In the genomic region with DNA sequence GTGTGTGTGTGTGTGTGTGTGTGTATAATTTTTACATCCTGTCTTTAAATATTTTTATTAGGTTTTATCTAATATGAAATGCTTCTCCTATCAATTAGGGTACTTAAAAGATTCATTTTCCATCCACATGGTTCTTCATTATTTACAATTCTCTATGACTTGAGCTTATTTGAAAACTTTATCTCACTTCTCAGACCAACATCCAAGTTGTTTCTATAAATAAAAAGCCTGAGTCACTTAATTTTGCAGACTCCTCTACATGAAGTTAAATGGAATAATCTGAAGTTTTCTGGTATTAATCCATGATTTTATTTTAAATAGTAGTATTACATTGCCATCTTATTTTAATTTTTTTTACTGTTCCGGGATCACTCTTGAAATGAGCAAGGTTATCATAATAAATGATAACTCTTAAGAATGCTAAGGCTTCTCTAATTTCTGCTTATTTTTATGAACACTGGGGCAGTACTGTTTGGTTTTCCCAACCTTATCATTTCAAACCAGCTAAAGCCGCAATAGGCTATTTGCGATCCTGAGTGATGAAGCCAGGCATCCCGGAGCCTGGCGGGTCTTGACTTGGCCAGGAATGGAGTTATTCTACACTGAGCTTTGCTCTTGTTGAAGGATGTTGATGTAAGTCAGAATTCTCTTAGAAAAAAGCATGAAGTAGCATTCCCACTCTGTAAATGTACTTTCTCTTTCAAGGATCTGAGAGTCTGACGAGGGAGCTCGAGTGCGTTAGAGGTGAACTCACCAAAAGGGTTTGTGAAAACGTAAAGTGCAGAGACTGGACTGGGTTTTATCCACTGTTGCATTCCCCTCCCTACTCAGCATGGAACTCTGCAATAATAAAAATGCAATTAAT, we compare ENCODE assay signal across 20 cellular contexts.
DNase-seq lines count a peak whose midpoint lies in the region; ATAC-seq and TF ChIP-seq lines count a peak whose summit lies in the region.
"Had no signal": no experiment of that assay in that cellular context is flagged by ENCODE, and none has a peak within 500 bp of the region (broad histone marks: within the 10 kb centered on the region; RNA-seq: fewer than 3 reads in every experiment).

No MANE protein-coding gene starts in this region.

- H3K9ac ChIP-seq in fibroblast of lung (ENCODE audit: insufficient read depth, low read length) (no peak overlapping the region), smooth muscle cell (ENCODE audit: low read depth) (no peak overlapping the region)

- no peak overlapping the region for H3K4me3 Mint-ChIP-seq in stimulated activated memory B cell treated with anti-CD40 and anti-IgM and Interleukin-4, amounts not matched to agents 10 μg/mL and 1 μg/mL and 100 μg/mL, for 72 hours
- H3K4me3 Mint-ChIP-seq: CD4-positive, alpha-beta memory T cell had no signal

- H3K79me2 ChIP-seq in fibroblast of lung (ENCODE audit: control insufficient read depth, insufficient read depth, low read length): no peaks in the 10 kb centered on the region
- no peaks in the 10 kb centered on the region for H3K79me2 ChIP-seq in smooth muscle cell (ENCODE audit: low read depth)

- WGBS in smooth muscle cell (ENCODE audit: low lambda C conversion rate): 46% methylated on average over 9 of the region's 9 CpGs

- H3K4me1 Mint-ChIP-seq in stimulated activated memory B cell treated with anti-CD40 and anti-IgM and Interleukin-4, amounts not matched to agents 10 μg/mL and 1 μg/mL and 100 μg/mL, for 72 hours: no peaks in the 10 kb centered on the region
- H3K4me1 Mint-ChIP-seq: CD4-positive, alpha-beta memory T cell had no signal

- H4K20me1 ChIP-seq in fibroblast of lung (ENCODE audit: control insufficient read depth, extremely low read depth, insufficient read depth, low read length) (no peaks in the 10 kb centered on the region), smooth muscle cell (ENCODE audit: low read depth) (no peaks in the 10 kb centered on the region)

- H3K9me3 ChIP-seq in fibroblast of lung (ENCODE audit: control insufficient read depth, insufficient read depth, low read depth, low read length) (no peaks in the 10 kb centered on the region), smooth muscle cell (replicated peaks; ENCODE audit: low read depth) (no peaks in the 10 kb centered on the region)
- H3K9me3 ChIP-seq: BE2C had no signal

- ATAC-seq in SK-N-SH treated with all-trans-retinoic acid at 6 μM for 48 hours (peak; percentile 8; the same call in 1 of the 3 replicates), HG03139 (IDR thresholded peaks at IDR 0.05; ENCODE audit: unreplicated experiment) (no peak), HG02588 (IDR thresholded peaks at IDR 0.05; ENCODE audit: unreplicated experiment) (no peak)
- ATAC-seq in stimulated activated memory B cell treated with anti-CD40 and anti-IgM and Interleukin-4, amounts not matched to agents 10 μg/mL and 1 μg/mL and 100 μg/mL, for 72 hours: no peak
- ATAC-seq: Panc1 had no signal

- no peaks in the 10 kb centered on the region for H3K4me1 ChIP-seq in fibroblast of lung (ENCODE audit: control insufficient read depth, extremely low read depth, insufficient read depth, low read length)
- H3K4me1 ChIP-seq in smooth muscle cell (ENCODE audit: low read depth): no peaks in the 10 kb centered on the region
- H3K4me1 ChIP-seq: BE2C had no signal

- H2AFZ ChIP-seq in fibroblast of lung (ENCODE audit: low read length): peak overlapping the region; percentile 27
- no peak overlapping the region for H2AFZ ChIP-seq in smooth muscle cell (ENCODE audit: low read depth)

- H3F3A ChIP-seq in smooth muscle cell (ENCODE audit: low read depth): peaks cover 2% of the 10 kb centered on the region

- H3K36me3 ChIP-seq in fibroblast of lung (ENCODE audit: control insufficient read depth, insufficient read depth, low read length) (no peaks in the 10 kb centered on the region), smooth muscle cell (ENCODE audit: low read depth) (no peaks in the 10 kb centered on the region)
- H3K36me3 ChIP-seq: BE2C had no signal

- H3K27ac Mint-ChIP-seq in stimulated activated memory B cell treated with anti-CD40 and anti-IgM and Interleukin-4, amounts not matched to agents 10 μg/mL and 1 μg/mL and 100 μg/mL, for 72 hours: no peak overlapping the region
- H3K27ac Mint-ChIP-seq: CD4-positive, alpha-beta memory T cell had no signal

- no peaks in the 10 kb centered on the region for H3K9me3 Mint-ChIP-seq in stimulated activated memory B cell treated with anti-CD40 and anti-IgM and Interleukin-4, amounts not matched to agents 10 μg/mL and 1 μg/mL and 100 μg/mL, for 72 hours

- H3K4me2 ChIP-seq in fibroblast of lung (ENCODE audit: extremely low read depth, insufficient read depth, low read length) (peak overlapping the region; percentile 77), smooth muscle cell (peak overlapping the region; percentile 80)

- peak; percentile 29 for DNase-seq in EH (ENCODE audit: low read depth)
- peak; percentile 35 for DNase-seq in fibroblast of lung (ENCODE audit: low read depth in 2 of 2)
- DNase-seq in smooth muscle cell (lab: John Stamatoyannopoulos, UW; ENCODE audit: unreplicated experiment): no peak
- no peak for DNase-seq in NK-92 treated with Interleukin-12 subunit alpha and Interleukin-12 subunit beta, amount 100 ng/mL, for 24 hours (lab: John Stamatoyannopoulos, UW)
- DNase-seq: ACHN; BE2C; CD4-positive, alpha-beta memory T cell; DMS79; GDM1; KBM-7; NCI-H1092 treated with DMSO at 0.1 percent for 48 hours; NCI-H1694; NCI-H446 treated with DMSO at 0.1 percent for 48 hours; NCI-H774; Right ventricle myocardium superior had no signal

- H3K27ac ChIP-seq in fibroblast of lung (ENCODE audit: insufficient read depth, low read length): peak overlapping the region; percentile 34
- H3K27ac ChIP-seq in smooth muscle cell (ENCODE audit: low read depth): peak overlapping the region; percentile 64

- H3K36me3 Mint-ChIP-seq in stimulated activated memory B cell treated with anti-CD40 and anti-IgM and Interleukin-4, amounts not matched to agents 10 μg/mL and 1 μg/mL and 100 μg/mL, for 72 hours: no peaks in the 10 kb centered on the region
- H3K36me3 Mint-ChIP-seq: CD4-positive, alpha-beta memory T cell had no signal

- H3K27me3 Mint-ChIP-seq in stimulated activated memory B cell treated with anti-CD40 and anti-IgM and Interleukin-4, amounts not matched to agents 10 μg/mL and 1 μg/mL and 100 μg/mL, for 72 hours: no peaks in the 10 kb centered on the region
- H3K27me3 Mint-ChIP-seq: CD4-positive, alpha-beta memory T cell had no signal

- H3K27me3 ChIP-seq in fibroblast of lung (ENCODE audit: control insufficient read depth, insufficient read depth, low read length): no peaks in the 10 kb centered on the region
- H3K27me3 ChIP-seq in smooth muscle cell (ENCODE audit: low read depth): peaks cover 4% of the 10 kb centered on the region

- peak overlapping the region; percentile 22 to 34 (median 27) for H3K4me3 ChIP-seq in fibroblast of lung (replicated peaks in 1 of 4; ENCODE audit: control extremely low read depth in 1 of 4, insufficient read depth in 1 of 4, low read depth in 3 of 4, low read length in 4 of 4)
- H3K4me3 ChIP-seq in smooth muscle cell: peak overlapping the region; percentile 30

- no peak for TF ChIP-seq CTCF in fibroblast of lung (conservative IDR thresholded peaks at IDR 0.05 in 1 of 2, IDR thresholded peaks at IDR 0.05 in 1 of 2; ENCODE audit: low read depth in 1 of 2, low read length in 2 of 2)
- TF ChIP-seq CTCF in smooth muscle cell (IDR thresholded peaks at IDR 0.05; ENCODE audit: borderline replicate concordance, insufficient read depth, poor library complexity, severe bottlenecking): no peak

TF ChIP-seq in SK-N-SH treated with all-trans-retinoic acid at 6 μM for 48 hours, 23 proteins besides CTCF, POLR2A, EP300 and RAD21:
- TF ChIP-seq SNAI2 (CRISPR knock-in tag; IDR thresholded peaks at IDR 0.05) (no peak), ISL1 (CRISPR knock-in tag; IDR thresholded peaks at IDR 0.05) (peak; percentile 55)

Comparison
In these comparisons a context has a peak if more than half of its experiments do, and no peak if none do; other contexts are left out.
1. DNase-seq: peak in EH (single experiment) and fibroblast of lung (2 of 2); none in smooth muscle cell (single experiment) and NK-92 treated with Interleukin-12 subunit alpha and Interleukin-12 subunit beta, amount 100 ng/mL, for 24 hours (single experiment).